Comparison of ENCODE assay signal across 19 cellular contexts in the genomic region with DNA sequence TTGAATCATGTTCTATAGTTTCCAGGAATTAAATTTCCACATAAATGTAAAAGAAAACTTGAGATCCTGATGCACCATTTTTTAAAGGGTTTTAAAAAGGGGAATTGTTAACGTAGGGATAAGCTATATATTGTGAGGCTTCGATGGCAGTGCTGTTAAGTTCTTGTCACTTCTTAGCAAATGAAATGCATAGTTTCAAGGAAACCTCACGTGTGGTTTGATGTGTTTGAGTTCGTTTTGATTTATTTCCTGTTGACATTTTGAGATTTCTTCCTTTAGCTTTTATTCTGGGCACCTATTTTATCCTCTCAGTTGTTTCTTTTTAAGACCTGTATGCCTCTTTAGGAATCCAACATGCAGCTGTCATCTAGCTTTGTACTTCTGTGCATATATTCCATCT. TPM values are rescaled to one million over a fixed set of nuclear protein-coding genes. Genes with fewer than 3 reads are reported as not detected.
DNase-seq lines count a peak whose midpoint lies in the region; ATAC-seq and TF ChIP-seq lines count a peak whose summit lies in the region.
"Had no signal": no experiment of that assay in that cellular context is flagged by ENCODE, and none has a peak within 500 bp of the region (broad histone marks: within the 10 kb centered on the region; RNA-seq: fewer than 3 reads in every experiment).

No MANE protein-coding gene starts in this region.

- peak overlapping the region; percentile 21 for H3K4me3 Mint-ChIP-seq in activated naive CD8-positive, alpha-beta T cell
- no peak overlapping the region for H3K4me3 Mint-ChIP-seq in activated naive CD8-positive, alpha-beta T cell treated with anti-CD3 and anti-CD28 coated beads for 36 hours
- H3K4me3 Mint-ChIP-seq in activated naive CD8-positive, alpha-beta T cell treated with anti-CD3 and anti-CD28 coated beads, Interleukin-2, amount 50 U/mL, for 24 hours, result peak overlapping the region; percentile 19

- TF ChIP-seq EP300 in tibial nerve (IDR thresholded peaks at IDR 0.05), result no peak

- no peak overlapping the region for H3K4me3 ChIP-seq in HEK293 (ENCODE audit: low read depth, low read length)
- H3K4me3 ChIP-seq in thymus (ENCODE audit: low read length), result no peak overlapping the region
- H3K4me3 ChIP-seq in tibial nerve, result no peak overlapping the region
- H3K4me3 ChIP-seq: GM23248 had no signal

- no peaks in the 10 kb centered on the region for H3K9me3 Mint-ChIP-seq in activated naive CD8-positive, alpha-beta T cell (ENCODE audit: low read depth)
- peaks cover 5% of the 10 kb centered on the region for H3K9me3 Mint-ChIP-seq in activated naive CD8-positive, alpha-beta T cell treated with anti-CD3 and anti-CD28 coated beads for 36 hours
- H3K9me3 Mint-ChIP-seq in activated naive CD8-positive, alpha-beta T cell treated with anti-CD3 and anti-CD28 coated beads, Interleukin-2, amount 50 U/mL, for 24 hours, result peaks cover 4% of the 10 kb centered on the region

- 50% methylated on average over 4 of the region's 4 CpGs for WGBS in thymus
- 75 to 76% methylated on average over 4 of the region's 4 CpGs for WGBS in tibial nerve, 2 donors

- H3K4me1 Mint-ChIP-seq in activated naive CD8-positive, alpha-beta T cell (ENCODE audit: low read depth), result peaks cover 28% of the 10 kb centered on the region
- peaks cover 26% of the 10 kb centered on the region for H3K4me1 Mint-ChIP-seq in activated naive CD8-positive, alpha-beta T cell treated with anti-CD3 and anti-CD28 coated beads for 36 hours
- peaks cover 50% of the 10 kb centered on the region for H3K4me1 Mint-ChIP-seq in activated naive CD8-positive, alpha-beta T cell treated with anti-CD3 and anti-CD28 coated beads, Interleukin-2, amount 50 U/mL, for 24 hours

- H3K27me3 ChIP-seq in thymus (ENCODE audit: control insufficient read depth, insufficient read depth) (peaks cover 2% of the 10 kb centered on the region), tibial nerve (no peaks in the 10 kb centered on the region)

- H3K27me3 Mint-ChIP-seq in activated naive CD8-positive, alpha-beta T cell, result no peaks in the 10 kb centered on the region
- H3K27me3 Mint-ChIP-seq in activated naive CD8-positive, alpha-beta T cell treated with anti-CD3 and anti-CD28 coated beads for 36 hours, result no peaks in the 10 kb centered on the region
- H3K27me3 Mint-ChIP-seq in activated naive CD8-positive, alpha-beta T cell treated with anti-CD3 and anti-CD28 coated beads, Interleukin-2, amount 50 U/mL, for 24 hours, result no peaks in the 10 kb centered on the region

- TF ChIP-seq POLR2A in tibial nerve (IDR thresholded peaks at IDR 0.05), result no peak

- POLR2A ChIA-PET in HEK293 (lab: Yijun Ruan, JAX), result no interaction called here

- H3K9me3 ChIP-seq in HEK293 (ENCODE audit: control insufficient read depth, insufficient read depth, low read depth, low read length) (no peaks in the 10 kb centered on the region), thymus (ENCODE audit: control insufficient read depth) (no peaks in the 10 kb centered on the region), tibial nerve (peaks cover 0 to 2% (median 0%) of the 10 kb centered on the region in 4 donors)

- CTCF ChIA-PET in HEK293 (lab: Yijun Ruan, JAX), result interaction anchor here (0.8 to 1.7 kb wide), 3 partner anchors 11 to 168 kb away, joined by 4 to 9 read pairs (median 5); no protein-coding TSS in a partner anchor

- no peaks in the 10 kb centered on the region for H3K36me3 Mint-ChIP-seq in activated naive CD8-positive, alpha-beta T cell
- H3K36me3 Mint-ChIP-seq in activated naive CD8-positive, alpha-beta T cell treated with anti-CD3 and anti-CD28 coated beads for 36 hours, result peaks cover 5% of the 10 kb centered on the region
- no peaks in the 10 kb centered on the region for H3K36me3 Mint-ChIP-seq in activated naive CD8-positive, alpha-beta T cell treated with anti-CD3 and anti-CD28 coated beads, Interleukin-2, amount 50 U/mL, for 24 hours (ENCODE audit: low read depth)

- H3K27ac ChIP-seq in HEK293 (ENCODE audit: extremely low read depth, low read depth, low read length) (no peak overlapping the region), thymus (ENCODE audit: low read depth) (peak overlapping the region; percentile 46), tibial nerve (no peak overlapping the region)
- H3K27ac ChIP-seq: GM23248 had no signal

- H3K27ac Mint-ChIP-seq in activated naive CD8-positive, alpha-beta T cell, result peak overlapping the region; percentile 46
- H3K27ac Mint-ChIP-seq in activated naive CD8-positive, alpha-beta T cell treated with anti-CD3 and anti-CD28 coated beads for 36 hours, result no peak overlapping the region
- no peak overlapping the region for H3K27ac Mint-ChIP-seq in activated naive CD8-positive, alpha-beta T cell treated with anti-CD3 and anti-CD28 coated beads, Interleukin-2, amount 50 U/mL, for 24 hours

- TF ChIP-seq CTCF in HEK293 (tag by site-specific recombination; IDR thresholded peaks at IDR 0.05) (no peak), tibial nerve (IDR thresholded peaks at IDR 0.05) (no peak)

- no peak for ATAC-seq in activated naive CD8-positive, alpha-beta T cell treated with anti-CD3 and anti-CD28 coated beads, Interleukin-2, amount 50 U/mL, for 24 hours
- no peak for ATAC-seq in GM18867 (IDR thresholded peaks at IDR 0.05; ENCODE audit: unreplicated experiment)
- ATAC-seq in GM18907 (IDR thresholded peaks at IDR 0.05; ENCODE audit: unreplicated experiment), result no peak

- no peaks in the 10 kb centered on the region for H3K36me3 ChIP-seq in HEK293 (ENCODE audit: control insufficient read depth in 2 of 2, insufficient read depth in 1 of 2, low read length in 2 of 2)
- no peaks in the 10 kb centered on the region for H3K36me3 ChIP-seq in thymus (ENCODE audit: control insufficient read depth, insufficient read depth)
- H3K36me3 ChIP-seq in tibial nerve, result no peaks in the 10 kb centered on the region

- H3K4me1 ChIP-seq in HEK293 (ENCODE audit: control insufficient read depth, insufficient read depth, low read length), result no peaks in the 10 kb centered on the region; the same call in 1 of the 2 replicates
- no peaks in the 10 kb centered on the region for H3K4me1 ChIP-seq in thymus (ENCODE audit: control insufficient read depth, insufficient read depth, low read length)
- peaks cover 0 to 18% (median 0%) of the 10 kb centered on the region in 4 donors for H3K4me1 ChIP-seq in tibial nerve

- DNase-seq in activated naive CD8-positive, alpha-beta T cell treated with anti-CD3 and anti-CD28 coated beads for 36 hours, result no peak
- DNase-seq in activated naive CD8-positive, alpha-beta T cell treated with anti-CD3 and anti-CD28 coated beads, Interleukin-2, amount 50 U/mL, for 24 hours, result no peak
- no peak for DNase-seq in tibial nerve (ENCODE audit: low spot score in 2 of 2)
- DNase-seq: ACHN, AML-193, DND-41, GM23248, HCEC 1CT, MV-4-11, NCI-H1436, NCI-H2081, NCI-H774, RPMI8226, SIG-M5 had no signal

TF ChIP-seq in HEK293, 187 proteins besides CTCF, POLR2A, EP300 and RAD21:
- TF ChIP-seq PRDM4 (tag by site-specific recombination; IDR thresholded peaks at IDR 0.05) (0 out of 2 replicates have a peak, but pooled peaks have one; percentile 34), PRDM6 (tag by site-specific recombination; IDR thresholded peaks at IDR 0.05) (peak; percentile 34; the same call in 1 of the 2 replicates), ZNF530 (tag by site-specific recombination; IDR thresholded peaks at IDR 0.05; ENCODE audit: low read depth) (no peak)
TF ChIP-seq in HEK293: peak in this region for 2.

RNA-seq across cellular contexts. Expression of gene KANK1, which starts 11.2 kb away (rescaled TPM):
- 1 to 10 TPM; 4.4 to 5.1 TPM for total RNA-seq in activated naive CD8-positive, alpha-beta T cell treated with anti-CD3 and anti-CD28 coated beads for 36 hours
- polyA plus RNA-seq in thymus, result 13.5 TPM
- total RNA-seq in tibial nerve, result 10 to 100 TPM; 54.9 to 61.8 (median 59.8) TPM

Comparison
In these comparisons a context has a peak if more than half of its experiments do, and no peak if none do; other contexts are left out.
1. RNA of gene KANK1, which starts 11.2 kb away (total RNA-seq): 54.9 to 61.8 TPM in tibial nerve; 4.4 to 5.1 TPM in activated naive CD8-positive, alpha-beta T cell treated with anti-CD3 and anti-CD28 coated beads for 36 hours; every median in the first group is over 4 times any median in the second.